Comparison of ENCODE assay signal across 8 cellular contexts in genomic region chr2:177261115-177261779, GRCh38. TPM values are rescaled to one million over a fixed set of nuclear protein-coding genes. Genes with fewer than 3 reads are reported as not detected.
DNase-seq lines count a peak whose midpoint lies in the region; ATAC-seq and TF ChIP-seq lines count a peak whose summit lies in the region.

No MANE protein-coding gene starts in this region.

- H3K4me1 Mint-ChIP-seq in activated naive CD4-positive, alpha-beta T cell treated with anti-CD3 and anti-CD28 coated beads for 36 hours (ENCODE audit: low read depth) = peaks cover 63% of the 10 kb centered on the region
- peaks cover 31% of the 10 kb centered on the region for H3K4me1 Mint-ChIP-seq in memory B cell
- peaks cover 36% of the 10 kb centered on the region for H3K4me1 Mint-ChIP-seq in type B pancreatic cell (ENCODE audit: unreplicated experiment)

- no peak for ATAC-seq in memory B cell (ENCODE audit: low read depth)
- no peak for ATAC-seq in GM18861 (IDR thresholded peaks at IDR 0.05; ENCODE audit: unreplicated experiment)

- H3K27me3 Mint-ChIP-seq in activated naive CD4-positive, alpha-beta T cell treated with anti-CD3 and anti-CD28 coated beads for 36 hours (ENCODE audit: low read depth) = no peaks in the 10 kb centered on the region
- H3K27me3 Mint-ChIP-seq in memory B cell = no peaks in the 10 kb centered on the region
- H3K27me3 Mint-ChIP-seq in type B pancreatic cell = no peaks in the 10 kb centered on the region

- intact Hi-C loops in activated naive CD4-positive, alpha-beta T cell treated with anti-CD3 and anti-CD28 coated beads for 36 hours (cut with micrococcal nuclease) = no loop called here

- peaks cover 42% of the 10 kb centered on the region for H3K36me3 Mint-ChIP-seq in activated naive CD4-positive, alpha-beta T cell treated with anti-CD3 and anti-CD28 coated beads for 36 hours (ENCODE audit: low read depth)
- peaks cover 5% of the 10 kb centered on the region for H3K36me3 Mint-ChIP-seq in memory B cell
- peaks cover 31% of the 10 kb centered on the region for H3K36me3 Mint-ChIP-seq in type B pancreatic cell

- peak overlapping the region; percentile 84 for H3K4me3 ChIP-seq in astrocyte of the spinal cord (ENCODE audit: low read depth, low read length)

- peak overlapping the region; percentile 93 for H3K27ac Mint-ChIP-seq in activated naive CD4-positive, alpha-beta T cell treated with anti-CD3 and anti-CD28 coated beads for 36 hours
- no peak overlapping the region for H3K27ac Mint-ChIP-seq in memory B cell
- H3K27ac Mint-ChIP-seq in type B pancreatic cell = peak overlapping the region; percentile 96

- H3K9me3 Mint-ChIP-seq in activated naive CD4-positive, alpha-beta T cell treated with anti-CD3 and anti-CD28 coated beads for 36 hours = peaks cover 4% of the 10 kb centered on the region
- H3K9me3 Mint-ChIP-seq in memory B cell (peaks cover 2% of the 10 kb centered on the region), type B pancreatic cell (no peaks in the 10 kb centered on the region)

- CTCF ChIA-PET in activated naive CD4-positive, alpha-beta T cell treated with anti-CD3 and anti-CD28 coated beads for 36 hours (lab: Charles Lee) = interaction anchor here (0.7 to 1.3 kb wide), 5 partner anchors 9 to 73 kb away, joined by 3 to 5 read pairs (median 4); partner anchors contain the start of gene HNRNPA3

- no peak for DNase-seq in activated naive CD4-positive, alpha-beta T cell treated with anti-CD3 and anti-CD28 coated beads for 36 hours
- DNase-seq in activated naive CD4-positive, alpha-beta T cell treated with anti-CD3 and anti-CD28 coated beads, Interleukin-2, amount 50 U/mL, for 16 hours = no peak
- no peak for DNase-seq in astrocyte of the spinal cord (ENCODE audit: low read depth, low spot score)
- no peak for DNase-seq in memory B cell (ENCODE audit: low spot score in 2 of 2)
- no peak for DNase-seq in type B pancreatic cell (ENCODE audit: extremely low spot score, unreplicated experiment)
- DNase-seq in NCI-H774 (lab: John Stamatoyannopoulos, UW) = no peak
- DNase-seq in DMS79 (lab: John Stamatoyannopoulos, UW) = no peak

- peak overlapping the region; percentile 92 for H3K4me3 Mint-ChIP-seq in activated naive CD4-positive, alpha-beta T cell treated with anti-CD3 and anti-CD28 coated beads for 36 hours
- H3K4me3 Mint-ChIP-seq in memory B cell (peak overlapping the region; percentile 50), type B pancreatic cell (peak overlapping the region; percentile 94)

- TF ChIP-seq CTCF in astrocyte of the spinal cord (IDR thresholded peaks at IDR 0.05; ENCODE audit: low read depth, low read length) (no peak), type B pancreatic cell (conservative IDR thresholded peaks at IDR 0.05) (no peak)

- in situ Hi-C loops in astrocyte of the spinal cord (cut with HindIII; ENCODE audit: low sequenced_read_pairs) = no loop called here

RNA-seq across cellular contexts. Expression of gene NFE2L2, which starts 3.3 kb away (rescaled TPM):
- 10 to 100 TPM; 63.8 to 66.9 TPM for total RNA-seq in activated naive CD4-positive, alpha-beta T cell treated with anti-CD3 and anti-CD28 coated beads for 36 hours
- total RNA-seq in type B pancreatic cell (ENCODE audit: low replicate concordance) = 74.7 and 95.0 TPM in 2 replicates

RNA-seq across cellular contexts. Expression of gene HNRNPA3, which starts 48.7 kb away (rescaled TPM):
- 100 to 1,000 TPM; 312 to 340 TPM for total RNA-seq in activated naive CD4-positive, alpha-beta T cell treated with anti-CD3 and anti-CD28 coated beads for 36 hours
- 203 and 304 TPM in 2 replicates for total RNA-seq in type B pancreatic cell (ENCODE audit: low replicate concordance)
